Comparison of ENCODE assay signal across 8 cellular contexts in genomic region chr19:3387645-3388589, GRCh38. TPM values are rescaled to one million over a fixed set of nuclear protein-coding genes. Genes with fewer than 3 reads are reported as not detected.
DNase-seq lines count a peak whose midpoint lies in the region; ATAC-seq and TF ChIP-seq lines count a peak whose summit lies in the region.

No MANE protein-coding gene starts in this region.

- no peak for TF ChIP-seq POLR2A in spleen (IDR thresholded peaks at IDR 0.05)

- H3K9me3 ChIP-seq in GM23248 (ENCODE audit: low read depth) = no peaks in the 10 kb centered on the region
- no peaks in the 10 kb centered on the region for H3K9me3 ChIP-seq in spleen

- intact Hi-C loops in left ventricle myocardium superior (cut with micrococcal nuclease) (no loop called here), spleen (cut with DNase I; ENCODE audit: low total_unique reads) (no loop called here)

- H2AFZ ChIP-seq in GM23248 = no peak overlapping the region

- DNase-seq in GM23248 (peak; percentile 74), SW480 (ENCODE audit: low spot score) (peak; percentile 47), left ventricle myocardium superior (peak; percentile 93), spleen (peak; percentile 87)
- DNase-seq in activated naive CD4-positive, alpha-beta T cell treated with anti-CD3 and anti-CD28 coated beads, Interleukin-2, amount 50 U/mL, for 16 hours = no peak

- H3K9me2 ChIP-seq in GM23248 (ENCODE audit: insufficient read depth) = no peaks in the 10 kb centered on the region

- H3K36me3 ChIP-seq in GM23248 (ENCODE audit: low read depth) (no peaks in the 10 kb centered on the region), spleen (peaks cover 0 to 68% (median 2%) of the 10 kb centered on the region in 6 donors)

- H3K4me1 ChIP-seq in GM23248 (ENCODE audit: insufficient read depth) (peaks cover 34% of the 10 kb centered on the region), spleen (peaks cover 28 to 90% (median 74%) of the 10 kb centered on the region in 6 donors)

- H3K27me3 ChIP-seq in GM23248 (replicated peaks; ENCODE audit: insufficient read depth) (no peaks in the 10 kb centered on the region), spleen (replicated peaks in 1 of 7) (no peaks in the 10 kb centered on the region)

- peaks cover 100% of the 10 kb centered on the region for H3K79me2 ChIP-seq in GM23248 (ENCODE audit: insufficient read depth)

- peaks cover 7% of the 10 kb centered on the region; the same call in 1 of the 2 replicates for H4K20me1 ChIP-seq in GM23248 (ENCODE audit: insufficient read depth)

- peak overlapping the region; percentile 37 for H3K27ac ChIP-seq in GM23248
- H3K27ac ChIP-seq in spleen = peak overlapping the region in 7 of 8 donors; percentile 65 to 86 (median 76)

- H3F3A ChIP-seq in GM23248 (ENCODE audit: insufficient read depth) = peaks cover 9% of the 10 kb centered on the region; the same call in 1 of the 2 replicates

- peak; percentile 82 for ATAC-seq in left ventricle myocardium superior
- ATAC-seq in HG03354 (IDR thresholded peaks at IDR 0.05; ENCODE audit: poor library complexity, severe bottlenecking, unreplicated experiment) = no peak
- ATAC-seq in GM18498 (IDR thresholded peaks at IDR 0.05; ENCODE audit: unreplicated experiment) = no peak
- ATAC-seq in GM21529 (IDR thresholded peaks at IDR 0.05; ENCODE audit: unreplicated experiment) = no peak

- H3K4me3 ChIP-seq in GM23248 (no peak overlapping the region), spleen (no peak overlapping the region)

- TF ChIP-seq CTCF in spleen (IDR thresholded peaks at IDR 0.05 in 8 of 11, conservative IDR thresholded peaks at IDR 0.05 in 3 of 11) = peak in 5 of 11 experiments; percentile 8 to 22 (median 13)

- no peak overlapping the region for H3K4me2 ChIP-seq in GM23248 (ENCODE audit: unreplicated experiment)

- WGBS in GM23248 (ENCODE audit: low coverage in 1 of 2, low lambda C conversion rate in 2 of 2, missing lambda C conversion rate in 2 of 2), 2 experiments = 31 to 50% methylated on average over 23 to 38 of the region's 42 CpGs
- WGBS in spleen, 5 donors = 41 to 70% (median 59%) methylated on average over 19 to 42 of the region's 42 CpGs

- in situ Hi-C loops in GM23248 (cut with MboI) = no loop called here

- H3K9ac ChIP-seq in GM23248 = peak overlapping the region; percentile 44

RNA-seq across cellular contexts. Expression of gene NFIC, which starts 21.5 kb away (rescaled TPM):
- total RNA-seq in GM23248 (2014; rRNA removed; shearing (Covaris generic)) = 50.4 and 51.9 TPM in 2 replicates
- 106 and 108 TPM in 2 replicates for polyA plus RNA-seq in GM23248 (2016; fragmentation: Nextera tagmentation; extraction: Ambion mirVana)
- total RNA-seq in left ventricle myocardium superior = 178 TPM
- total RNA-seq in spleen = 100 to 1,000 TPM in 2 of 7 donors, 10 to 100 TPM in 5; 65.4 to 125 (median 77.1) TPM
- polyA plus RNA-seq in spleen = 10 to 100 TPM in 1 of 3 donors, 1 to 10 TPM in 2; 4.1 to 23.4 (median 4.2) TPM
